2 cellular contexts compared by ENCODE assay signal in genomic region chr3:97009427-97010019, GRCh38.
A peak's percentile ranks its signal among the peaks of the same experiment; 100 is the strongest.
TF ChIP-seq lines count a peak whose summit lies in the region.

No MANE protein-coding gene starts in this region.

TF ChIP-seq in GM23338, 12 proteins besides CTCF, POLR2A, EP300 and RAD21:
- TF ChIP-seq ZNF462 (CRISPR knock-in tag; IDR thresholded peaks at IDR 0.05) (peak; percentile 1; the same call in 1 of the 2 replicates), ZNF331 (CRISPR knock-in tag; IDR thresholded peaks at IDR 0.05; ENCODE audit: low read depth) (no peak)
TF ChIP-seq in GM23338: peak in this region for 1.

TF ChIP-seq in H1, 55 proteins besides CTCF, POLR2A, EP300 and RAD21 (continued from another document):
- TF ChIP-seq E2F6 (IDR thresholded peaks at IDR 0.05) (no peak), SP1 (IDR thresholded peaks at IDR 0.05; ENCODE audit: low read depth, low read length) (peak; percentile 75; the same call in 1 of the 2 replicates), BRCA1 (IDR thresholded peaks at IDR 0.05; ENCODE audit: low read depth, low read length) (no peak), NANOG (IDR thresholded peaks at IDR 0.05; ENCODE audit: insufficient read depth, low read depth, low read length, poor library complexity, severe bottlenecking) (no peak), CHD2 (IDR thresholded peaks at IDR 0.05; ENCODE audit: low read length) (no peak), SRF (IDR thresholded peaks at IDR 0.05; ENCODE audit: low read depth, low read length) (no peak), TEAD4 (IDR thresholded peaks at IDR 0.05; ENCODE audit: low read depth, low read length) (peak; percentile 84), TCF12 (IDR thresholded peaks at IDR 0.05; ENCODE audit: low read depth, low read length) (peak; percentile 60; the same call in 1 of the 2 replicates), TAF1 (IDR thresholded peaks at IDR 0.05; ENCODE audit: low read depth, low read length) (no peak), TBP (IDR thresholded peaks at IDR 0.05; ENCODE audit: low read depth, low read length) (no peak), CEBPB (IDR thresholded peaks at IDR 0.05; ENCODE audit: low read depth, low read length) (no peak), ASH2L (IDR thresholded peaks at IDR 0.05; ENCODE audit: low read length) (peak; percentile 96), CHD7 (IDR thresholded peaks at IDR 0.05; ENCODE audit: insufficient replicate concordance, low read length) (no peak), GABPA (IDR thresholded peaks at IDR 0.05; ENCODE audit: borderline replicate concordance, insufficient read depth, low read length) (no peak), CREB1 (IDR thresholded peaks at IDR 0.05) (no peak), RBBP5 (IDR thresholded peaks at IDR 0.05; ENCODE audit: borderline replicate concordance, low read depth, low read length) (peak; percentile 56; the same call in 1 of the 2 replicates), JUN (IDR thresholded peaks at IDR 0.05; ENCODE audit: low read depth, low read length) (no peak), ATF3 (IDR thresholded peaks at IDR 0.05; ENCODE audit: insufficient read depth, low read depth, low read length) (no peak), RXRA (IDR thresholded peaks at IDR 0.05; ENCODE audit: insufficient read depth, low read depth, low read length) (0 out of 2 replicates have a peak, but pooled peaks have one; percentile 7), CTBP2 (IDR thresholded peaks at IDR 0.05; ENCODE audit: borderline replicate concordance, insufficient read depth, insufficient read length, low read length) (no peak), BACH1 (IDR thresholded peaks at IDR 0.05; ENCODE audit: low read length) (no peak), MAFK (IDR thresholded peaks at IDR 0.05; ENCODE audit: low read depth, low read length) (no peak)
TF ChIP-seq in H1: peak in this region for 7.
